8 cellular contexts compared by ENCODE assay signal in genomic region chr6:158644227-158645063, GRCh38. TPM values are rescaled to one million over a fixed set of nuclear protein-coding genes. Genes with fewer than 3 reads are reported as not detected.
DNase-seq lines count a peak whose midpoint lies in the region; ATAC-seq and TF ChIP-seq lines count a peak whose summit lies in the region.

Gene DYNLT1 (minus strand): TSS chr6:158644743. CDS start chr6:158644708, 35 bp downstream.

- H3K18ac ChIP-seq in trophoblast cell (ENCODE audit: low read length): peak within 1 kb of the TSS; percentile 95

- peak within 1 kb of the TSS; percentile 84 for H2BK120ac ChIP-seq in trophoblast cell (ENCODE audit: insufficient read depth, low read length, poor library complexity)

- TF ChIP-seq CTCF in GM10266 (IDR thresholded peaks at IDR 0.05; ENCODE audit: control insufficient read depth, insufficient read depth, low read depth, missing control alignments): no peak
- TF ChIP-seq CTCF in cardiac muscle cell (IDR thresholded peaks at IDR 0.05; ENCODE audit: low read depth, low read length): no peak
- TF ChIP-seq CTCF in tibial nerve (IDR thresholded peaks at IDR 0.05): peak in 1 of 5 experiments; percentile 39

- peaks cover 15% of the 10 kb centered on the region for H3K79me1 ChIP-seq in trophoblast cell (ENCODE audit: low read length)

- peak within 1 kb of the TSS; percentile 75 for H2BK12ac ChIP-seq in trophoblast cell (ENCODE audit: low read length)

- H3K4me2 ChIP-seq in trophoblast cell (ENCODE audit: low read length): peak within 1 kb of the TSS; percentile 84

- H3K4me1 ChIP-seq in adipocyte (ENCODE audit: control insufficient read depth, insufficient read depth, low read length) (peaks cover 38% of the 10 kb centered on the region), cardiac muscle cell (ENCODE audit: low read depth) (peaks cover 65% of the 10 kb centered on the region), trophoblast cell (ENCODE audit: control insufficient read depth in 1 of 2, insufficient read depth in 2 of 2, low read length in 2 of 2) (peaks cover 16 to 35% of the 10 kb centered on the region in 2 experiments), tibial nerve (peaks cover 0 to 34% (median 22%) of the 10 kb centered on the region in 4 donors)

- peak within 1 kb of the TSS; percentile 81 for H4K8ac ChIP-seq in trophoblast cell (ENCODE audit: low read depth, low read length)

- peak within 1 kb of the TSS; percentile 90 for H2BK5ac ChIP-seq in trophoblast cell (ENCODE audit: low read depth, low read length, poor library complexity)

- H3K27ac ChIP-seq in cardiac muscle cell: peak within 1 kb of the TSS; percentile 93
- peak within 1 kb of the TSS; percentile 94 for H3K27ac ChIP-seq in trophoblast cell (ENCODE audit: low read depth, low read length)
- H3K27ac ChIP-seq in tibial nerve: peak within 1 kb of the TSS; percentile 79 to 97 (median 94)

- H4K12ac ChIP-seq in trophoblast cell (ENCODE audit: low read depth, low read length): peak within 1 kb of the TSS; percentile 44

- H3K14ac ChIP-seq in trophoblast cell (ENCODE audit: low read length): peak within 1 kb of the TSS; percentile 96

- H3K4me3 ChIP-seq in adipocyte (ENCODE audit: low read length) (peak within 1 kb of the TSS; percentile 94), cardiac muscle cell (peak within 1 kb of the TSS; percentile 89), trophoblast cell (ENCODE audit: low read depth, low read length) (peak within 1 kb of the TSS; percentile 99), tibial nerve (peak within 1 kb of the TSS; percentile 77 to 89 (median 86))

- no peak within 1 kb of the TSS for H3K23ac ChIP-seq in trophoblast cell (ENCODE audit: low read length)

- H2AFZ ChIP-seq in trophoblast cell (ENCODE audit: insufficient read depth, low read length, poor library complexity): peak within 1 kb of the TSS; percentile 79

- H3K79me2 ChIP-seq in trophoblast cell (ENCODE audit: control insufficient read depth, insufficient read depth, low read length, poor library complexity): peaks cover 14% of the 10 kb centered on the region

- H3K36me3 ChIP-seq in adipocyte (ENCODE audit: control insufficient read depth, insufficient read depth, low read length, severe bottlenecking) (peaks cover 14% of the 10 kb centered on the region), cardiac muscle cell (no peaks in the 10 kb centered on the region), trophoblast cell (ENCODE audit: control insufficient read depth in 1 of 2, insufficient read depth in 2 of 2, low read length in 2 of 2) (peaks cover 3 to 5% of the 10 kb centered on the region in 2 experiments), tibial nerve (peaks cover 0 to 12% (median 5%) of the 10 kb centered on the region in 3 donors)

- H3K27me3 ChIP-seq in adipocyte (replicated peaks; ENCODE audit: control insufficient read depth, insufficient read depth, low read length) (no peaks in the 10 kb centered on the region), cardiac muscle cell (no peaks in the 10 kb centered on the region), trophoblast cell (ENCODE audit: insufficient read depth, low read length) (no peaks in the 10 kb centered on the region), tibial nerve (no peaks in the 10 kb centered on the region)

- peak within 1 kb of the TSS; percentile 85 for H3K4ac ChIP-seq in trophoblast cell (ENCODE audit: low read depth, low read length)

- peak within 1 kb of the TSS; percentile 96 for H3K9ac ChIP-seq in adipocyte (ENCODE audit: low read length)
- H3K9ac ChIP-seq in trophoblast cell (ENCODE audit: low read length): peak within 1 kb of the TSS; percentile 99

- ATAC-seq in HG02571 (IDR thresholded peaks at IDR 0.05; ENCODE audit: unreplicated experiment): peak; percentile 57

- peak; percentile 76 to 98 for TF ChIP-seq EP300 in tibial nerve (IDR thresholded peaks at IDR 0.05)

- H2AK5ac ChIP-seq in trophoblast cell (ENCODE audit: low read length): peak within 1 kb of the TSS; percentile 85

- H3K9me3 ChIP-seq in adipocyte (ENCODE audit: control insufficient read depth, low read length) (no peaks in the 10 kb centered on the region), cardiac muscle cell (ENCODE audit: low read depth) (no peaks in the 10 kb centered on the region), trophoblast cell (ENCODE audit: insufficient read depth, low read depth, low read length) (no peaks in the 10 kb centered on the region), tibial nerve (no peaks in the 10 kb centered on the region)

- peak; percentile 96 for DNase-seq in GM10266 (ENCODE audit: extremely low spot score)
- DNase-seq in NCI-H1092 treated with DMSO at 0.1 percent for 48 hours (lab: John Stamatoyannopoulos, UW): peak; percentile 92
- DNase-seq in SW480 (ENCODE audit: low spot score): peak; percentile 84
- DNase-seq in adipocyte (ENCODE audit: low read depth): peak; percentile 96
- peak; percentile 95 for DNase-seq in cardiac muscle cell (ENCODE audit: low read depth in 1 of 2, low spot score in 1 of 2)
- peak; percentile 96 to 98 for DNase-seq in trophoblast cell
- DNase-seq in tibial nerve (ENCODE audit: low spot score in 2 of 2): peak; percentile 84

- no CpG with 5 or more reads among the region's 82 CpGs for WGBS in trophoblast cell (ENCODE audit: extremely low coverage, insufficient coverage, insufficient read length)
- WGBS in tibial nerve, 2 donors: 1% methylated on average over 25 to 66 of the region's 82 CpGs

- H4K91ac ChIP-seq in trophoblast cell (ENCODE audit: low read depth, low read length): peak within 1 kb of the TSS; percentile 88

- TF ChIP-seq POLR2A in tibial nerve (IDR thresholded peaks at IDR 0.05): peak; percentile 90 to 95

RNA-seq across cellular contexts. Expression of gene DYNLT1, which starts in this region (rescaled TPM):
- total RNA-seq in cardiac muscle cell (86.5 and 102 TPM in 2 replicates), tibial nerve (10 to 100 TPM; 36.6 to 80.0 (median 49.1) TPM)
- 423 and 459 TPM in 2 replicates for polyA plus RNA-seq in cardiac muscle cell
- 244 and 246 TPM in 2 replicates for polyA plus RNA-seq in trophoblast cell (2013)

Comparison
In these comparisons a context has a peak if more than half of its experiments do, and no peak if none do; other contexts are left out.
1. Peak in every context shown above with its lines: DNase-seq, ATAC-seq, H3K4me3 ChIP-seq and H3K27ac ChIP-seq.